10 cellular contexts compared by ENCODE assay signal in the genomic region with DNA sequence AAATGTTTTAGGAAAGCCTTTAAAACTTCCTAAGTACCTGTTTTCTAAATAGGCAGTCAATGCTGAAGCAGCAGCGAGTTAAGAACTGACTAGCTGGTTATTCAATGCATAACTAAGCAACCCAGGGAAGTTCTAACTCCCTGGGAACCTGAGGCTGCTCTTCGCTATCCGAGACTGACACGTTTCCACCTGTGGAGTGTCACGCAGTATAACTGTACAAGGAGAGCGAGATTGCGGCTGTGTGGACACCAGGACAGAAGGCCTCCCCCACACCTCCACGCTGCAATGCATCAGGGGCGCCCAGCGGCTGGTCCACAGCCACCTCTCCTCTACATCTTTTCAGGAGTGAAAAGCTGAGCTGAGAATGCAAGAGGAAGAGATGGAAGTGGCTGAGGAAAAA. TPM values are rescaled to one million over a fixed set of nuclear protein-coding genes. Genes with fewer than 3 reads are reported as not detected.
A peak's percentile ranks its signal among the peaks of the same experiment; 100 is the strongest.
DNase-seq lines count a peak whose midpoint lies in the region; ATAC-seq, FAIRE-seq and TF ChIP-seq lines count a peak whose summit lies in the region.
"Had no signal": no experiment of that assay in that cellular context is flagged by ENCODE, and none has a peak within 500 bp of the region (broad histone marks: within the 10 kb centered on the region; RNA-seq: fewer than 3 reads in every experiment).

No MANE protein-coding gene starts in this region.

- no peak for FAIRE-seq in astrocyte (lab: Jason Lieb, UNC)
- FAIRE-seq: G401.6 had no signal

- CTCF ChIA-PET in Calu3 (lab: Charles Lee) = interaction anchor here (1.2 kb wide), 2 partner anchors 235 to 247 kb away, joined by 3 to 4 read pairs; no protein-coding TSS in a partner anchor

- intact Hi-C loops in Calu3 (cut with micrococcal nuclease; ENCODE audit: unreplicated experiment) = loop anchor here (2.0 to 10.0 kb wide), 4 partner anchors 189 to 411 kb away; no protein-coding TSS in a partner anchor

- H3K4me2 ChIP-seq in astrocyte (ENCODE audit: low read length) (peak overlapping the region; percentile 74), smooth muscle cell (no peak overlapping the region)

- no peak overlapping the region for H3K4me3 ChIP-seq in astrocyte (ENCODE audit: insufficient read depth, low read depth, low read length)
- H3K4me3 ChIP-seq in smooth muscle cell = no peak overlapping the region

- TF ChIP-seq CTCF in Calu3 (IDR thresholded peaks at IDR 0.05; ENCODE audit: unreplicated experiment) (no peak), astrocyte (IDR thresholded peaks at IDR 0.05; ENCODE audit: insufficient read depth, low read depth, low read length) (no peak), smooth muscle cell (IDR thresholded peaks at IDR 0.05; ENCODE audit: borderline replicate concordance, insufficient read depth, poor library complexity, severe bottlenecking) (no peak)

- no peak for DNase-seq in Calu3
- DNase-seq in astrocyte (ENCODE audit: low read depth) = no peak
- peak; percentile 48 for DNase-seq in left kidney (ENCODE audit: low read depth, low spot score)
- no peak for DNase-seq in smooth muscle cell (lab: John Stamatoyannopoulos, UW; ENCODE audit: unreplicated experiment)
- DNase-seq in effector CD8-positive, alpha-beta T cell (lab: John Stamatoyannopoulos, UW) = no peak
- DNase-seq in activated CD4-positive, alpha-beta T cell treated with anti-CD3 and anti-CD28 coated beads for 4 hours = no peak
- no peak for DNase-seq in dedifferentiated amniotic fluid mesenchymal stem cell (ENCODE audit: extremely low spot score)

- H3K4me3 Mint-ChIP-seq in Calu3 (ENCODE audit: low read depth, unreplicated experiment) (peak overlapping the region; percentile 55), astrocyte (ENCODE audit: unreplicated experiment) (no peak overlapping the region)

- no peak for ATAC-seq in GM18511 (IDR thresholded peaks at IDR 0.05; ENCODE audit: unreplicated experiment)

- H2AFZ ChIP-seq in astrocyte (ENCODE audit: low read depth, low read length) = no peak overlapping the region
- no peak overlapping the region for H2AFZ ChIP-seq in smooth muscle cell (ENCODE audit: low read depth)

- no TSS peak for BruUV-seq in Calu3 (replicated peaks; lab: Mats Ljungman, UMichigan)

- H3K27ac ChIP-seq in astrocyte (ENCODE audit: low read depth, low read length) = peak overlapping the region; percentile 7
- H3K27ac ChIP-seq in smooth muscle cell (ENCODE audit: low read depth) = peak overlapping the region; percentile 51
- H3K27ac ChIP-seq: C4-2B had no signal

- H3K4me1 ChIP-seq in astrocyte (ENCODE audit: insufficient read depth, low read length) = peaks cover 49% of the 10 kb centered on the region
- H3K4me1 ChIP-seq in smooth muscle cell (ENCODE audit: low read depth) = no peaks in the 10 kb centered on the region

- H3K9me3 Mint-ChIP-seq in Calu3 (ENCODE audit: low read depth, unreplicated experiment) (no peaks in the 10 kb centered on the region), astrocyte (ENCODE audit: unreplicated experiment) (no peaks in the 10 kb centered on the region)

- WGBS in smooth muscle cell (ENCODE audit: low lambda C conversion rate) = 92% methylated on average over 10 of the region's 10 CpGs

- H3K27ac Mint-ChIP-seq in Calu3 (ENCODE audit: unreplicated experiment) = peak overlapping the region; percentile 47
- H3K27ac Mint-ChIP-seq in astrocyte (ENCODE audit: unreplicated experiment) = no peak overlapping the region

- H3K9ac ChIP-seq in astrocyte (ENCODE audit: low read length) = peak overlapping the region; percentile 32
- no peak overlapping the region for H3K9ac ChIP-seq in smooth muscle cell (ENCODE audit: low read depth)

- H3F3A ChIP-seq in smooth muscle cell (ENCODE audit: low read depth) = peaks cover 8% of the 10 kb centered on the region

- H4K20me1 ChIP-seq in astrocyte (ENCODE audit: insufficient read depth, low read length) (peaks cover 99% of the 10 kb centered on the region), smooth muscle cell (ENCODE audit: low read depth) (peaks cover 100% of the 10 kb centered on the region)

- H3K36me3 Mint-ChIP-seq in Calu3 (ENCODE audit: insufficient read depth, unreplicated experiment) = peaks cover 20% of the 10 kb centered on the region
- peaks cover 12% of the 10 kb centered on the region for H3K36me3 Mint-ChIP-seq in astrocyte (ENCODE audit: low read depth, unreplicated experiment)

- peaks cover 100% of the 10 kb centered on the region for H3K79me2 ChIP-seq in astrocyte (ENCODE audit: insufficient read depth, low read length)
- peaks cover 99% of the 10 kb centered on the region for H3K79me2 ChIP-seq in smooth muscle cell (ENCODE audit: low read depth)

- no peaks in the 10 kb centered on the region for H3K27me3 Mint-ChIP-seq in Calu3 (ENCODE audit: unreplicated experiment)
- H3K27me3 Mint-ChIP-seq in astrocyte (ENCODE audit: low read depth, unreplicated experiment) = no peaks in the 10 kb centered on the region

- H3K4me1 Mint-ChIP-seq in Calu3 (ENCODE audit: low read depth, unreplicated experiment) (peaks cover 41% of the 10 kb centered on the region), astrocyte (ENCODE audit: low read depth, unreplicated experiment) (peaks cover 54% of the 10 kb centered on the region)

- H3K27me3 ChIP-seq in astrocyte (ENCODE audit: insufficient read depth, low read length) (no peaks in the 10 kb centered on the region), smooth muscle cell (ENCODE audit: low read depth) (no peaks in the 10 kb centered on the region)

- H3K9me3 ChIP-seq in astrocyte (ENCODE audit: insufficient read depth, low read depth, low read length) = no peaks in the 10 kb centered on the region
- no peaks in the 10 kb centered on the region for H3K9me3 ChIP-seq in smooth muscle cell (replicated peaks; ENCODE audit: low read depth)

- H3K36me3 ChIP-seq in astrocyte (ENCODE audit: insufficient read depth, low read length) (peaks cover 21% of the 10 kb centered on the region), smooth muscle cell (ENCODE audit: low read depth) (no peaks in the 10 kb centered on the region)

RNA-seq across cellular contexts. Expression of a gene that starts 8.0 kb away (rescaled TPM):
- total RNA-seq in Calu3 (2022) (15.0 and 18.2 TPM in 2 replicates), astrocyte (58.2 and 64.4 TPM in 2 replicates), smooth muscle cell (44.0 and 49.1 TPM in 2 replicates)
- polyA plus RNA-seq in smooth muscle cell = 72.7 and 78.6 TPM in 2 replicates
